ENCODE assay signal across 15 cellular contexts in genomic region chr20:61940976-61941720, GRCh38.
"Had no signal": no experiment of that assay in that cellular context is flagged by ENCODE, and none has a peak within 500 bp of the region (broad histone marks: within the 10 kb centered on the region; RNA-seq: fewer than 3 reads in every experiment).

No MANE protein-coding gene starts in this region.

- H3K9me3 ChIP-seq: ascending aorta, prostate gland, right lobe of liver had no signal

- H3K36me3 ChIP-seq: ascending aorta, prostate gland, right lobe of liver had no signal

- ATAC-seq: activated CD4-positive, alpha-beta T cell treated with anti-CD3 and anti-CD28 coated beads for 36 hours; activated T-cell treated with anti-CD3 and anti-CD28 coated beads, Interleukin-2, amount 50 U/mL, for 72 hours; foreskin keratinocyte; naive thymus-derived CD8-positive, alpha-beta T cell had no signal

- H3K4me1 ChIP-seq: ascending aorta, foreskin keratinocyte, prostate gland, right lobe of liver had no signal

- H3K27ac ChIP-seq: ascending aorta, foreskin keratinocyte, prostate gland, right lobe of liver had no signal

- H3K27me3 ChIP-seq: ascending aorta, foreskin keratinocyte, right lobe of liver had no signal

- H3K4me3 ChIP-seq: ascending aorta, lung, prostate gland, right lobe of liver had no signal

- FAIRE-seq: bronchial epithelial cell, islet of Langerhans had no signal

- DNase-seq: activated CD4-positive, alpha-beta memory T cell treated with anti-CD3 and anti-CD28 coated beads, Interleukin-2, amount 10 ng/mL, durations not matched to agents 7 days and 5 days; activated CD4-positive, alpha-beta T cell treated with anti-CD3 and anti-CD28 coated beads for 36 hours; activated naive CD4-positive, alpha-beta T cell; activated T-cell treated with anti-CD3 and anti-CD28 coated beads, Interleukin-2, amount 50 U/mL, for 72 hours; foreskin keratinocyte; nucleus accumbens; stimulated activated CD4-positive, alpha-beta T cell treated with anti-CD3 and anti-CD28 coated beads, Interleukin-2, amount 100 ng/mL, for 24 hours; stimulated activated naive CD4-positive, alpha-beta T cell had no signal
